ENCODE assay signal across 14 cellular contexts in genomic region chr2:148209598-148209997, GRCh38.
DNase-seq lines count a peak whose midpoint lies in the region; ATAC-seq and TF ChIP-seq lines count a peak whose summit lies in the region.
"Had no signal": no experiment of that assay in that cellular context is flagged by ENCODE, and none has a peak within 500 bp of the region (broad histone marks: within the 10 kb centered on the region; RNA-seq: fewer than 3 reads in every experiment).

No MANE protein-coding gene starts in this region.

- WGBS in IMR-90 (ENCODE audit: extremely low coverage in 2 of 2, insufficient read length in 1 of 2), 2 experiments = 83% methylated on average over 1 of the region's 2 CpGs; no CpG with 5 or more reads in 1 of the 2 experiments

- no peak overlapping the region for H2BK5ac ChIP-seq in IMR-90 (ENCODE audit: low read depth, low read length, poor library complexity, severe bottlenecking)

- H3K36me3 ChIP-seq in IMR-90 (ENCODE audit: control insufficient read depth, insufficient read depth, low read length) = no peaks in the 10 kb centered on the region; the same call in 1 of the 2 replicates
- no peaks in the 10 kb centered on the region for H3K36me3 ChIP-seq in WERI-Rb-1
- H3K36me3 ChIP-seq in left lung = no peaks in the 10 kb centered on the region
- H3K36me3 ChIP-seq: ascending aorta had no signal

- H3K27ac ChIP-seq in IMR-90 (ENCODE audit: insufficient read depth, low read length) = no peak overlapping the region
- H3K27ac ChIP-seq in WERI-Rb-1 = no peak overlapping the region
- H3K27ac ChIP-seq in left lung = no peak overlapping the region
- H3K27ac ChIP-seq: ascending aorta had no signal

- H3K36me3 Mint-ChIP-seq in activated naive CD4-positive, alpha-beta T cell treated with anti-CD3 and anti-CD28 coated beads, Interleukin-2, amount 10 ng/mL, durations not matched to agents 7 days and 5 days = no peaks in the 10 kb centered on the region
- no peaks in the 10 kb centered on the region for H3K36me3 Mint-ChIP-seq in stimulated activated effector memory CD8-positive, alpha-beta T cell treated with anti-CD3 and anti-CD28 coated beads, Interleukin-12 subunit alpha, Interleukin-12 subunit beta, amount 100 ng/mL, for 72 hours
- H3K36me3 Mint-ChIP-seq in CD14-positive monocyte = no peaks in the 10 kb centered on the region

- no peak overlapping the region for H2BK20ac ChIP-seq in IMR-90 (ENCODE audit: low read depth, low read length)

- H2BK120ac ChIP-seq in IMR-90 (ENCODE audit: low read depth, low read length) = no peak overlapping the region

- no peak overlapping the region for H4K91ac ChIP-seq in IMR-90 (ENCODE audit: insufficient read depth, low read depth, low read length)

- CTCF ChIA-PET in activated naive CD4-positive, alpha-beta T cell treated with anti-CD3 and anti-CD28 coated beads, Interleukin-2, amount 10 ng/mL, durations not matched to agents 7 days and 5 days (lab: Charles Lee) = no interaction called here
- CTCF ChIA-PET in IMR-90 (lab: Yijun Ruan, JAX) = no interaction called here

- H3K27me3 Mint-ChIP-seq in activated naive CD4-positive, alpha-beta T cell treated with anti-CD3 and anti-CD28 coated beads, Interleukin-2, amount 10 ng/mL, durations not matched to agents 7 days and 5 days = no peaks in the 10 kb centered on the region
- peaks cover 0 to 2% (median 0%) of the 10 kb centered on the region in 3 donors for H3K27me3 Mint-ChIP-seq in CD14-positive monocyte (ENCODE audit: low read depth in 3 of 3)
- H3K27me3 Mint-ChIP-seq: memory B cell had no signal

- no peaks in the 10 kb centered on the region for H3K27me3 ChIP-seq in IMR-90 (ENCODE audit: control insufficient read depth, insufficient read depth, low read length)
- no peaks in the 10 kb centered on the region for H3K27me3 ChIP-seq in WERI-Rb-1 (ENCODE audit: insufficient read depth, low read depth, severe bottlenecking)
- no peaks in the 10 kb centered on the region for H3K27me3 ChIP-seq in left lung
- H3K27me3 ChIP-seq: ascending aorta had no signal

- H3K27ac Mint-ChIP-seq in activated naive CD4-positive, alpha-beta T cell treated with anti-CD3 and anti-CD28 coated beads, Interleukin-2, amount 10 ng/mL, durations not matched to agents 7 days and 5 days = no peak overlapping the region
- H3K27ac Mint-ChIP-seq in stimulated activated effector memory CD8-positive, alpha-beta T cell treated with anti-CD3 and anti-CD28 coated beads, Interleukin-12 subunit alpha, Interleukin-12 subunit beta, amount 100 ng/mL, for 72 hours = no peak overlapping the region
- H3K27ac Mint-ChIP-seq in CD14-positive monocyte = no peak overlapping the region
- H3K27ac Mint-ChIP-seq: memory B cell had no signal

- H3K14ac ChIP-seq in IMR-90 (replicated peaks; ENCODE audit: low read depth, low read length) = no peak overlapping the region

- dilution Hi-C loops in IMR-90 (cut with HindIII; ENCODE audit: low sequenced_read_pairs, unreplicated experiment) = no loop called here

- H3K9ac ChIP-seq in IMR-90 (ENCODE audit: low read depth, low read length) = no peak overlapping the region

- BruUV-seq in IMR-90 (replicated peaks; lab: Mats Ljungman, UMichigan) = no TSS peak

- intact Hi-C loops in IMR-90 (cut with micrococcal nuclease) = loop anchor here (10.0 kb wide), 1 partner anchor 295 kb away; no protein-coding TSS in a partner anchor
- intact Hi-C loops in CD14-positive monocyte (cut with micrococcal nuclease) = no loop called here
- intact Hi-C loops in left lung (cut with DNase I) = no loop called here

- H3K4me3 Mint-ChIP-seq in activated naive CD4-positive, alpha-beta T cell treated with anti-CD3 and anti-CD28 coated beads, Interleukin-2, amount 10 ng/mL, durations not matched to agents 7 days and 5 days = no peak overlapping the region
- H3K4me3 Mint-ChIP-seq in stimulated activated effector memory CD8-positive, alpha-beta T cell treated with anti-CD3 and anti-CD28 coated beads, Interleukin-12 subunit alpha, Interleukin-12 subunit beta, amount 100 ng/mL, for 72 hours = no peak overlapping the region
- H3K4me3 Mint-ChIP-seq in CD14-positive monocyte = no peak overlapping the region
- H3K4me3 Mint-ChIP-seq: memory B cell had no signal

- H3K4me2 ChIP-seq in IMR-90 (ENCODE audit: low read depth, low read length) = no peak overlapping the region

- no peaks in the 10 kb centered on the region for H3K79me1 ChIP-seq in IMR-90 (ENCODE audit: low read depth in 1 of 2, low read length in 2 of 2)

- H3K4me3 ChIP-seq in IMR-90 (ENCODE audit: insufficient read depth, low read depth, low read length) = no peak overlapping the region
- no peak overlapping the region for H3K4me3 ChIP-seq in WERI-Rb-1 (ENCODE audit: low read depth, low read length)
- no peak overlapping the region for H3K4me3 ChIP-seq in left lung
- H3K4me3 ChIP-seq: ascending aorta had no signal

- TF ChIP-seq POLR2A in IMR-90 (IDR thresholded peaks at IDR 0.05; ENCODE audit: low read depth, low read length) = no peak

- H2AFZ ChIP-seq in IMR-90 (replicated peaks; ENCODE audit: low read length, poor library complexity) = no peak overlapping the region

- H3K4me1 ChIP-seq in IMR-90 (ENCODE audit: control insufficient read depth, insufficient read depth, low read length) (peaks cover 3% of the 10 kb centered on the region), left lung (no peaks in the 10 kb centered on the region)
- H3K4me1 ChIP-seq: ascending aorta had no signal

- no peak for TF ChIP-seq RAD21 in IMR-90 (IDR thresholded peaks at IDR 0.05; ENCODE audit: low read length)

- H2BK15ac ChIP-seq in IMR-90 (ENCODE audit: low read depth, low read length) = no peak overlapping the region

- H3K4me1 Mint-ChIP-seq in activated naive CD4-positive, alpha-beta T cell treated with anti-CD3 and anti-CD28 coated beads, Interleukin-2, amount 10 ng/mL, durations not matched to agents 7 days and 5 days = no peaks in the 10 kb centered on the region
- H3K4me1 Mint-ChIP-seq in stimulated activated effector memory CD8-positive, alpha-beta T cell treated with anti-CD3 and anti-CD28 coated beads, Interleukin-12 subunit alpha, Interleukin-12 subunit beta, amount 100 ng/mL, for 72 hours = no peaks in the 10 kb centered on the region
- H3K4me1 Mint-ChIP-seq in CD14-positive monocyte = peaks cover 4% of the 10 kb centered on the region
- H3K4me1 Mint-ChIP-seq: memory B cell had no signal

- POLR2A ChIA-PET in IMR-90 (lab: Charles Lee; ENCODE audit: unreplicated experiment) = no interaction called here

- H4K5ac ChIP-seq in IMR-90 (ENCODE audit: low read depth, low read length) = no peak overlapping the region

- no peak overlapping the region for H3K18ac ChIP-seq in IMR-90 (ENCODE audit: low read depth, low read length)

- no peaks in the 10 kb centered on the region for H3K9me1 ChIP-seq in IMR-90 (ENCODE audit: insufficient read depth, low read length)

- no peaks in the 10 kb centered on the region for H3K9me3 Mint-ChIP-seq in activated naive CD4-positive, alpha-beta T cell treated with anti-CD3 and anti-CD28 coated beads, Interleukin-2, amount 10 ng/mL, durations not matched to agents 7 days and 5 days
- no peaks in the 10 kb centered on the region for H3K9me3 Mint-ChIP-seq in stimulated activated effector memory CD8-positive, alpha-beta T cell treated with anti-CD3 and anti-CD28 coated beads, Interleukin-12 subunit alpha, Interleukin-12 subunit beta, amount 100 ng/mL, for 72 hours
- peaks cover 0 to 3% (median 0%) of the 10 kb centered on the region in 7 donors for H3K9me3 Mint-ChIP-seq in CD14-positive monocyte
- H3K9me3 Mint-ChIP-seq: memory B cell had no signal

- H3K23ac ChIP-seq in IMR-90 (ENCODE audit: low read depth, low read length) = 0 out of 2 replicates have a peak overlapping the region, but pooled peaks have one; percentile 0

- ATAC-seq in IMR-90 (ENCODE audit: low read depth) = 0 out of 2 replicates have a peak, but pooled peaks have one; percentile 21
- ATAC-seq in stimulated activated effector memory CD8-positive, alpha-beta T cell treated with anti-CD3 and anti-CD28 coated beads, Interleukin-12 subunit alpha, Interleukin-12 subunit beta, amount 100 ng/mL, for 72 hours = peak; percentile 46
- ATAC-seq in left lung = no peak

- no peak overlapping the region for H3K4ac ChIP-seq in IMR-90 (ENCODE audit: low read depth, low read length)

- no peak overlapping the region for H4K8ac ChIP-seq in IMR-90 (ENCODE audit: low read depth in 2 of 2, low read length in 2 of 2)

- H3K56ac ChIP-seq in IMR-90 (ENCODE audit: extremely low read depth, insufficient read depth, low read length) = no peak overlapping the region

- H3K9me3 ChIP-seq in IMR-90 (ENCODE audit: control insufficient read depth, insufficient read depth, low read length) (no peaks in the 10 kb centered on the region), WERI-Rb-1 (ENCODE audit: severe bottlenecking) (no peaks in the 10 kb centered on the region), left lung (peaks cover 0 to 3% of the 10 kb centered on the region in 2 donors)
- H3K9me3 ChIP-seq: ascending aorta had no signal

- no peak overlapping the region for H2AK9ac ChIP-seq in IMR-90 (replicated peaks; ENCODE audit: low read depth, low read length, poor library complexity)

- H4K20me1 ChIP-seq in IMR-90 (ENCODE audit: insufficient read depth, low read length) = no peaks in the 10 kb centered on the region

- in situ Hi-C loops in IMR-90 (cut with MboI; ENCODE audit: low sequenced_read_pairs) = no loop called here

- TF ChIP-seq CTCF in IMR-90 (conservative IDR thresholded peaks at IDR 0.05; ENCODE audit: low read depth, low read length) = no peak
- TF ChIP-seq CTCF in WERI-Rb-1 (IDR thresholded peaks at IDR 0.05; ENCODE audit: low read depth, low read length) = no peak
- TF ChIP-seq CTCF in CD14-positive monocyte (IDR thresholded peaks at IDR 0.05) = no peak
- no peak for TF ChIP-seq CTCF in left lung (IDR thresholded peaks at IDR 0.05)

- DNase-seq in activated naive CD4-positive, alpha-beta T cell treated with anti-CD3 and anti-CD28 coated beads, Interleukin-2, amount 10 ng/mL, durations not matched to agents 7 days and 5 days = peak; percentile 30
- no peak for DNase-seq in activated naive CD4-positive, alpha-beta T cell treated with anti-CD3 and anti-CD28 coated beads, Interleukin-2, amount 50 U/mL, for 16 hours
- DNase-seq in IMR-90 (no peak), WERI-Rb-1 (peak; percentile 16), SHP77 treated with DMSO at 0.1 percent for 48 hours (lab: John Stamatoyannopoulos, UW) (no peak), CD14-positive monocyte (ENCODE audit: low spot score) (no peak), left lung (no peak)
- no peak for DNase-seq in stimulated activated effector memory CD8-positive, alpha-beta T cell treated with anti-CD3 and anti-CD28 coated beads, Interleukin-12 subunit alpha, Interleukin-12 subunit beta, amount 100 ng/mL, for 72 hours (ENCODE audit: low spot score in 2 of 2)
- DNase-seq: C1 segment of cervical spinal cord, head of caudate nucleus, NCI-H1930, T1000 had no signal

- H2AK5ac ChIP-seq in IMR-90 (ENCODE audit: low read depth, low read length) = no peak overlapping the region

TF ChIP-seq in IMR-90, 13 proteins besides CTCF, POLR2A, EP300 and RAD21 (continues in another document):
- no peak for TF ChIP-seq MAFK (IDR thresholded peaks at IDR 0.05; ENCODE audit: low read depth, low read length)
- TF ChIP-seq MXI1 (IDR thresholded peaks at IDR 0.05; ENCODE audit: borderline replicate concordance, low read depth, low read length) = no peak
- TF ChIP-seq MAZ (IDR thresholded peaks at IDR 0.05; ENCODE audit: borderline replicate concordance, low read depth, low read length) = no peak
- TF ChIP-seq FOS (IDR thresholded peaks at IDR 0.05; ENCODE audit: low read depth, low read length) = no peak
- no peak for TF ChIP-seq SMC3 (IDR thresholded peaks at IDR 0.05; ENCODE audit: low read depth, low read length)

Comparison
In these comparisons a context has a peak if more than half of its experiments do, and no peak if none do; other contexts are left out.
1. DNase-seq: peak in activated naive CD4-positive, alpha-beta T cell treated with anti-CD3 and anti-CD28 coated beads, Interleukin-2, amount 10 ng/mL, durations not matched to agents 7 days and 5 days (single experiment) and WERI-Rb-1 (single experiment); none in activated naive CD4-positive, alpha-beta T cell treated with anti-CD3 and anti-CD28 coated beads, Interleukin-2, amount 50 U/mL, for 16 hours (single experiment), IMR-90 (single experiment), stimulated activated effector memory CD8-positive, alpha-beta T cell treated with anti-CD3 and anti-CD28 coated beads, Interleukin-12 subunit alpha, Interleukin-12 subunit beta, amount 100 ng/mL, for 72 hours (0 of 2), SHP77 treated with DMSO at 0.1 percent for 48 hours (single experiment), CD14-positive monocyte (single experiment) and left lung (0 of 2).